Comparison of ENCODE assay signal across 13 cellular contexts in genomic region chr3:150114273-150114672, GRCh38.
DNase-seq lines count a peak whose midpoint lies in the region; ATAC-seq and TF ChIP-seq lines count a peak whose summit lies in the region.
"Had no signal": no experiment of that assay in that cellular context is flagged by ENCODE, and none has a peak within 500 bp of the region (broad histone marks: within the 10 kb centered on the region; RNA-seq: fewer than 3 reads in every experiment).

No MANE protein-coding gene starts in this region.

- H4K5ac ChIP-seq in IMR-90 (ENCODE audit: low read depth, low read length): no peak overlapping the region

- no peak for TF ChIP-seq POLR2A in IMR-90 (IDR thresholded peaks at IDR 0.05; ENCODE audit: low read depth, low read length)

- CTCF ChIA-PET in IMR-90 (lab: Yijun Ruan, JAX): interaction anchor here (1.3 kb wide), 1 partner anchor 34 kb away, joined by 4 read pairs; no protein-coding TSS in a partner anchor
- CTCF ChIA-PET in WTC11 (lab: Charles Lee): interaction anchor here (0.7 kb wide), 1 partner anchor 343 kb away, joined by 3 read pairs; no protein-coding TSS in a partner anchor

- H3K79me2 ChIP-seq in neural progenitor cell (ENCODE audit: low read depth) (no peaks in the 10 kb centered on the region), smooth muscle cell (ENCODE audit: low read depth) (no peaks in the 10 kb centered on the region)

- no peak overlapping the region for H2AK9ac ChIP-seq in IMR-90 (replicated peaks; ENCODE audit: low read depth, low read length, poor library complexity)

- H3K4me2 ChIP-seq in IMR-90 (ENCODE audit: low read depth, low read length): no peak overlapping the region
- no peak overlapping the region for H3K4me2 ChIP-seq in neural progenitor cell
- H3K4me2 ChIP-seq in smooth muscle cell: no peak overlapping the region
- H3K4me2 ChIP-seq: BLaER1 treated with 17β-estradiol and CSF1 and Interleukin-3, amounts not matched to agents 10 nM and 100 nM had no signal

- intact Hi-C loops in IMR-90 (cut with micrococcal nuclease) (no loop called here), tibial artery (cut with DNase I; ENCODE audit: low total_unique reads) (no loop called here)

- H2BK120ac ChIP-seq in IMR-90 (ENCODE audit: low read depth, low read length): no peak overlapping the region

- POLR2A ChIA-PET in IMR-90 (lab: Charles Lee; ENCODE audit: unreplicated experiment): no interaction called here
- POLR2A ChIA-PET in WTC11 (lab: Charles Lee): no interaction called here

- no peaks in the 10 kb centered on the region for H3K79me1 ChIP-seq in IMR-90 (ENCODE audit: low read depth in 1 of 2, low read length in 2 of 2)

- no peaks in the 10 kb centered on the region for H3F3A ChIP-seq in neural progenitor cell (ENCODE audit: low read depth)
- H3F3A ChIP-seq in smooth muscle cell (ENCODE audit: low read depth): no peaks in the 10 kb centered on the region

- no peak for DNase-seq in IMR-90
- DNase-seq in WTC11 (ENCODE audit: low spot score): no peak
- DNase-seq in neural progenitor cell (ENCODE audit: low spot score): no peak
- no peak for DNase-seq in smooth muscle cell (lab: John Stamatoyannopoulos, UW; ENCODE audit: unreplicated experiment)
- no peak for DNase-seq in tibial artery
- DNase-seq in ecto neural progenitor cell (ENCODE audit: low spot score): no peak
- DNase-seq in EL: no peak
- DNase-seq: ACHN, H7 had no signal

- 0 out of 3 replicates have a peak overlapping the region, but pooled peaks have one; percentile 15 for H2BK15ac ChIP-seq in IMR-90 (ENCODE audit: low read depth, low read length)

- no peak overlapping the region for H3K18ac ChIP-seq in IMR-90 (ENCODE audit: low read depth, low read length)

- no peak overlapping the region for H3K9ac ChIP-seq in IMR-90 (ENCODE audit: low read depth, low read length)
- no peak overlapping the region for H3K9ac ChIP-seq in neural progenitor cell
- H3K9ac ChIP-seq in smooth muscle cell (ENCODE audit: low read depth): no peak overlapping the region
- H3K9ac ChIP-seq: BLaER1 treated with 17β-estradiol and CSF1 and Interleukin-3, amounts not matched to agents 10 nM and 100 nM; GM23248 had no signal

- no peaks in the 10 kb centered on the region for H3K27me3 ChIP-seq in IMR-90 (ENCODE audit: control insufficient read depth, insufficient read depth, low read length)
- H3K27me3 ChIP-seq in neural progenitor cell: no peaks in the 10 kb centered on the region
- H3K27me3 ChIP-seq in smooth muscle cell (ENCODE audit: low read depth): no peaks in the 10 kb centered on the region
- no peaks in the 10 kb centered on the region for H3K27me3 ChIP-seq in tibial artery
- H3K27me3 ChIP-seq: BLaER1 treated with 17β-estradiol and CSF1 and Interleukin-3, amounts not matched to agents 10 nM and 100 nM had no signal

- H3K36me3 ChIP-seq in IMR-90 (ENCODE audit: control insufficient read depth, insufficient read depth, low read length) (no peaks in the 10 kb centered on the region), neural progenitor cell (no peaks in the 10 kb centered on the region), smooth muscle cell (ENCODE audit: low read depth) (no peaks in the 10 kb centered on the region), tibial artery (no peaks in the 10 kb centered on the region)
- H3K36me3 ChIP-seq: BLaER1 treated with 17β-estradiol and CSF1 and Interleukin-3, amounts not matched to agents 10 nM and 100 nM had no signal

- H3K36me3 Mint-ChIP-seq in WTC11: no peaks in the 10 kb centered on the region
- H3K36me3 Mint-ChIP-seq in neural progenitor cell: no peaks in the 10 kb centered on the region
- H3K36me3 Mint-ChIP-seq: CD4-positive, CD25-positive, alpha-beta regulatory T cell had no signal

- TF ChIP-seq RAD21 in IMR-90 (IDR thresholded peaks at IDR 0.05; ENCODE audit: low read length): no peak

- no CpG with 5 or more reads among the region's 2 CpGs for WGBS in IMR-90 (ENCODE audit: extremely low coverage in 2 of 2, insufficient read length in 1 of 2), 2 experiments
- 66% methylated on average over 2 of the region's 2 CpGs for WGBS in smooth muscle cell (ENCODE audit: low lambda C conversion rate)

- H3K9me1 ChIP-seq in IMR-90 (ENCODE audit: insufficient read depth, low read length): peaks cover 3% of the 10 kb centered on the region; the same call in 1 of the 2 replicates

- H3K27ac ChIP-seq in IMR-90 (ENCODE audit: insufficient read depth, low read length) (no peak overlapping the region), neural progenitor cell (no peak overlapping the region), smooth muscle cell (ENCODE audit: low read depth) (peak overlapping the region; percentile 37), tibial artery (peak overlapping the region in 1 of 2 donors; percentile 31)
- H3K27ac ChIP-seq: BLaER1 treated with 17β-estradiol and CSF1 and Interleukin-3, amounts not matched to agents 10 nM and 100 nM; GM23248; HL-60 had no signal

- peak overlapping the region; percentile 1; the same call in 1 of the 2 replicates for H3K14ac ChIP-seq in IMR-90 (replicated peaks; ENCODE audit: low read depth, low read length)

- no TSS peak for BruUV-seq in IMR-90 (replicated peaks; lab: Mats Ljungman, UMichigan)

- no peak overlapping the region for H4K91ac ChIP-seq in IMR-90 (ENCODE audit: insufficient read depth, low read depth, low read length)

- H3K4me3 Mint-ChIP-seq in WTC11 (no peak overlapping the region), neural progenitor cell (no peak overlapping the region)
- H3K4me3 Mint-ChIP-seq: CD4-positive, CD25-positive, alpha-beta regulatory T cell had no signal

- H3K56ac ChIP-seq in IMR-90 (ENCODE audit: extremely low read depth, insufficient read depth, low read length): no peak overlapping the region

- H2BK5ac ChIP-seq in IMR-90 (ENCODE audit: low read depth, low read length, poor library complexity, severe bottlenecking): no peak overlapping the region

- ATAC-seq in IMR-90 (ENCODE audit: low read depth) (no peak), WTC11 (peak; percentile 63)

- H3K27me3 Mint-ChIP-seq in WTC11 (ENCODE audit: low read depth) (no peaks in the 10 kb centered on the region), neural progenitor cell (ENCODE audit: insufficient read depth, low read depth) (peaks cover 4% of the 10 kb centered on the region)

- no peak overlapping the region for H2AK5ac ChIP-seq in IMR-90 (ENCODE audit: low read depth, low read length)

- H4K20me1 ChIP-seq in IMR-90 (ENCODE audit: insufficient read depth, low read length): no peaks in the 10 kb centered on the region
- H4K20me1 ChIP-seq in neural progenitor cell (ENCODE audit: low read depth): no peaks in the 10 kb centered on the region
- no peaks in the 10 kb centered on the region for H4K20me1 ChIP-seq in smooth muscle cell (ENCODE audit: low read depth)
- H4K20me1 ChIP-seq: BLaER1 treated with 17β-estradiol and CSF1 and Interleukin-3, amounts not matched to agents 10 nM and 100 nM had no signal

- in situ Hi-C loops in IMR-90 (cut with MboI; ENCODE audit: low sequenced_read_pairs): no loop called here

- H3K9me3 ChIP-seq in IMR-90 (ENCODE audit: control insufficient read depth, insufficient read depth, low read length): no peaks in the 10 kb centered on the region
- H3K9me3 ChIP-seq in neural progenitor cell (ENCODE audit: low read depth): no peaks in the 10 kb centered on the region
- H3K9me3 ChIP-seq in smooth muscle cell (replicated peaks; ENCODE audit: low read depth): no peaks in the 10 kb centered on the region
- H3K9me3 ChIP-seq in tibial artery: no peaks in the 10 kb centered on the region
- H3K9me3 ChIP-seq: BLaER1 treated with 17β-estradiol and CSF1 and Interleukin-3, amounts not matched to agents 10 nM and 100 nM had no signal

- H3K9me3 Mint-ChIP-seq in WTC11 (no peaks in the 10 kb centered on the region), neural progenitor cell (peaks cover 8% of the 10 kb centered on the region)

- H3K27ac Mint-ChIP-seq in WTC11: peak overlapping the region; percentile 12; the same call in 1 of the 2 replicates
- H3K27ac Mint-ChIP-seq in neural progenitor cell: peak overlapping the region; percentile 33
- H3K27ac Mint-ChIP-seq: CD4-positive, CD25-positive, alpha-beta regulatory T cell had no signal

- peaks cover 4% of the 10 kb centered on the region; the same call in 1 of the 2 replicates for H3K4me1 ChIP-seq in IMR-90 (ENCODE audit: control insufficient read depth, insufficient read depth, low read length)
- peaks cover 3% of the 10 kb centered on the region for H3K4me1 ChIP-seq in neural progenitor cell
- H3K4me1 ChIP-seq in smooth muscle cell (ENCODE audit: low read depth): peaks cover 14% of the 10 kb centered on the region
- H3K4me1 ChIP-seq in tibial artery: peaks cover 0 to 34% (median 1%) of the 10 kb centered on the region in 4 donors
- H3K4me1 ChIP-seq: BLaER1 treated with 17β-estradiol and CSF1 and Interleukin-3, amounts not matched to agents 10 nM and 100 nM had no signal

- H3K4ac ChIP-seq in IMR-90 (ENCODE audit: low read depth, low read length): 0 out of 2 replicates have a peak overlapping the region, but pooled peaks have one; percentile 0

- H2AFZ ChIP-seq in IMR-90 (replicated peaks; ENCODE audit: low read length, poor library complexity): peak overlapping the region; percentile 73
- no peak overlapping the region for H2AFZ ChIP-seq in neural progenitor cell (replicated peaks)
- H2AFZ ChIP-seq in smooth muscle cell (ENCODE audit: low read depth): no peak overlapping the region
- H2AFZ ChIP-seq: GM23248 had no signal

- H3K4me1 Mint-ChIP-seq in WTC11: peaks cover 35% of the 10 kb centered on the region
- peaks cover 23% of the 10 kb centered on the region for H3K4me1 Mint-ChIP-seq in neural progenitor cell
- H3K4me1 Mint-ChIP-seq: CD4-positive, CD25-positive, alpha-beta regulatory T cell had no signal

- H3K4me3 ChIP-seq in IMR-90 (ENCODE audit: insufficient read depth, low read depth, low read length) (no peak overlapping the region), neural progenitor cell (no peak overlapping the region), smooth muscle cell (no peak overlapping the region), tibial artery (no peak overlapping the region)
- H3K4me3 ChIP-seq: BLaER1 treated with 17β-estradiol and CSF1 and Interleukin-3, amounts not matched to agents 10 nM and 100 nM; GM23248 had no signal

- H2BK20ac ChIP-seq in IMR-90 (ENCODE audit: low read depth, low read length): peak overlapping the region; percentile 23; the same call in 1 of the 2 replicates

- TF ChIP-seq CTCF in IMR-90 (conservative IDR thresholded peaks at IDR 0.05; ENCODE audit: low read depth, low read length) (no peak), WTC11 (IDR thresholded peaks at IDR 0.05) (no peak), neural progenitor cell (IDR thresholded peaks at IDR 0.05) (no peak), smooth muscle cell (IDR thresholded peaks at IDR 0.05; ENCODE audit: borderline replicate concordance, insufficient read depth, poor library complexity, severe bottlenecking) (no peak), tibial artery (IDR thresholded peaks at IDR 0.05) (no peak)

- dilution Hi-C loops in IMR-90 (cut with HindIII; ENCODE audit: low sequenced_read_pairs, unreplicated experiment): no loop called here

- H3K23ac ChIP-seq in IMR-90 (ENCODE audit: low read depth, low read length): peak overlapping the region; percentile 35; the same call in 1 of the 2 replicates

- no peak overlapping the region for H4K8ac ChIP-seq in IMR-90 (ENCODE audit: low read depth in 2 of 2, low read length in 2 of 2)

TF ChIP-seq in IMR-90, 13 proteins besides CTCF, POLR2A, EP300 and RAD21 (continues in another document):
- TF ChIP-seq FOS (IDR thresholded peaks at IDR 0.05; ENCODE audit: low read depth, low read length): no peak
